In the genomic region with DNA sequence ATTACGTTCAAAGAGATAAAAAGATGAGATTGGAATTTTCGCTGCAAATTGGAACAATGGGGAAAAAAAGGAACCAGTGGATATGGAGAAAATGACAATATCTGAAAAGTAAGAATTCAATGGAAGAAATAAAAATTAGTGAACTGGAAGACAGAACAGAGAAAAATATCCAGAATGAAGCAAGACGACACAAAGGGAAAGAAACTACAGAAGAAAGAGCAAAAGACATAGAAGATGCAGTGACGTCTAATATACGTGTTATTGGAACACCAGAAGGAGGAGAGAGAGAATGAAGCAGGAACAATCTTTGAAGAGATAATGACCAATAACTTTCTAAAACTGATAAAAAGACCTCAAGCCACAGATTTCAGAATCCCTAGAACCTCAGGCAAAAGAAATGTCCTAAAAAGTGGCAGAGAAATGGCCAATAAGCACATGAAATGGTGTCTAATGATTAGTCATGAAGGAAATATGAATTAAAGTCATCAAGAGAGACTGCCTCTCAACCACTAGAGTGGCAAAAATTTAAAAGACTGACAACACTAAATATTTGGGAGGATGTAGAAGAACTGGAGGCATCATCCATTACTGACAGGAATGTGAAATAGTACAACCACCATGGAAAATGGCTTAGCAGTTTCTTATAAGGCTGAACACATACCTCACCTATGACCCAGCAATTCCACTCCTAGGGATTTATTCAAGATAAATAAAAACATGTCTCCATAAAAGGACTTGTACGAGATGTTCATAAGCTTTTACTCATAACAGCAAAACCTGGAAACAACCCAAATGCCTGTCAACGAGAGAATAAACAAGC, we compare ENCODE assay signal across 13 cellular contexts. TPM values are rescaled to one million over a fixed set of nuclear protein-coding genes. Genes with fewer than 3 reads are reported as not detected.
A peak's percentile ranks its signal among the peaks of the same experiment; 100 is the strongest.
DNase-seq lines count a peak whose midpoint lies in the region; ATAC-seq and TF ChIP-seq lines count a peak whose summit lies in the region.
"Had no signal": no experiment of that assay in that cellular context is flagged by ENCODE, and none has a peak within 500 bp of the region (broad histone marks: within the 10 kb centered on the region; RNA-seq: fewer than 3 reads in every experiment).

No MANE protein-coding gene starts in this region.

- H3K27ac Mint-ChIP-seq in activated CD4-positive, alpha-beta memory T cell treated with anti-CD3 and anti-CD28 coated beads for 36 hours: no peak overlapping the region
- H3K27ac Mint-ChIP-seq in activated CD8-positive, alpha-beta memory T cell treated with anti-CD3 and anti-CD28 coated beads, Interleukin-2, amount 10 ng/mL, durations not matched to agents 7 days and 5 days: no peak overlapping the region

- H3K4me1 Mint-ChIP-seq in activated CD4-positive, alpha-beta memory T cell treated with anti-CD3 and anti-CD28 coated beads for 36 hours (ENCODE audit: low read depth): peaks cover 25% of the 10 kb centered on the region
- H3K4me1 Mint-ChIP-seq in activated CD8-positive, alpha-beta memory T cell treated with anti-CD3 and anti-CD28 coated beads, Interleukin-2, amount 10 ng/mL, durations not matched to agents 7 days and 5 days: peaks cover 33% of the 10 kb centered on the region

- no peak for TF ChIP-seq POLR2A in esophagus muscularis mucosa (IDR thresholded peaks at IDR 0.05; ENCODE audit: low read depth)

- H3K9me3 ChIP-seq in GM23248 (ENCODE audit: low read depth) (no peaks in the 10 kb centered on the region), esophagus muscularis mucosa (no peaks in the 10 kb centered on the region)

- no peak overlapping the region for H2AFZ ChIP-seq in GM23248

- no peaks in the 10 kb centered on the region for H3K27me3 Mint-ChIP-seq in activated CD4-positive, alpha-beta memory T cell treated with anti-CD3 and anti-CD28 coated beads for 36 hours
- H3K27me3 Mint-ChIP-seq in activated CD8-positive, alpha-beta memory T cell treated with anti-CD3 and anti-CD28 coated beads, Interleukin-2, amount 10 ng/mL, durations not matched to agents 7 days and 5 days: peaks cover 16% of the 10 kb centered on the region
- H3K27me3 Mint-ChIP-seq: activated naive CD8-positive, alpha-beta T cell treated with anti-CD3 and anti-CD28 coated beads, Interleukin-2, amount 10 ng/mL, durations not matched to agents 7 days and 5 days had no signal

- TF ChIP-seq CTCF in esophagus muscularis mucosa (IDR thresholded peaks at IDR 0.05): no peak
- no peak for TF ChIP-seq CTCF in retinal pigment epithelial cell (conservative IDR thresholded peaks at IDR 0.05; ENCODE audit: low read depth, low read length)
- TF ChIP-seq CTCF in GM10266 (IDR thresholded peaks at IDR 0.05; ENCODE audit: control insufficient read depth, insufficient read depth, low read depth, missing control alignments): no peak

- H3K79me2 ChIP-seq in GM23248 (ENCODE audit: insufficient read depth): no peaks in the 10 kb centered on the region

- H3K4me3 ChIP-seq in GM23248 (no peak overlapping the region), esophagus muscularis mucosa (no peak overlapping the region), retinal pigment epithelial cell (ENCODE audit: low read length) (no peak overlapping the region)
- H3K4me3 ChIP-seq: tibial nerve had no signal

- no peaks in the 10 kb centered on the region for H3K36me3 Mint-ChIP-seq in activated CD4-positive, alpha-beta memory T cell treated with anti-CD3 and anti-CD28 coated beads for 36 hours
- no peaks in the 10 kb centered on the region for H3K36me3 Mint-ChIP-seq in activated CD8-positive, alpha-beta memory T cell treated with anti-CD3 and anti-CD28 coated beads, Interleukin-2, amount 10 ng/mL, durations not matched to agents 7 days and 5 days

- H3K4me1 ChIP-seq in GM23248 (ENCODE audit: insufficient read depth) (peaks cover 20% of the 10 kb centered on the region), esophagus muscularis mucosa (peaks cover 5 to 10% (median 6%) of the 10 kb centered on the region in 4 donors)

- in situ Hi-C loops in GM23248 (cut with MboI): no loop called here

- WGBS in GM23248 (ENCODE audit: low coverage in 1 of 2, low lambda C conversion rate in 2 of 2, missing lambda C conversion rate in 2 of 2), 2 experiments: 66 to 67% methylated on average over 7 of the region's 7 CpGs
- WGBS in esophagus muscularis mucosa: 83% methylated on average over 7 of the region's 7 CpGs

- no peak overlapping the region for H3K4me3 Mint-ChIP-seq in activated CD4-positive, alpha-beta memory T cell treated with anti-CD3 and anti-CD28 coated beads for 36 hours
- no peak overlapping the region for H3K4me3 Mint-ChIP-seq in activated CD8-positive, alpha-beta memory T cell treated with anti-CD3 and anti-CD28 coated beads, Interleukin-2, amount 10 ng/mL, durations not matched to agents 7 days and 5 days
- H3K4me3 Mint-ChIP-seq: activated naive CD8-positive, alpha-beta T cell treated with anti-CD3 and anti-CD28 coated beads, Interleukin-2, amount 10 ng/mL, durations not matched to agents 7 days and 5 days had no signal

- CTCF ChIA-PET in activated CD4-positive, alpha-beta memory T cell treated with anti-CD3 and anti-CD28 coated beads for 36 hours (lab: Charles Lee): interaction anchor here (1.7 kb wide), 1 partner anchor 79 kb away, joined by 4 read pairs; no protein-coding TSS in a partner anchor
- CTCF ChIA-PET in activated CD8-positive, alpha-beta memory T cell treated with anti-CD3 and anti-CD28 coated beads, Interleukin-2, amount 10 ng/mL, durations not matched to agents 7 days and 5 days (lab: Charles Lee): interaction anchor here (2.1 kb wide), 1 partner anchor 11 kb away, joined by 8 read pairs; no protein-coding TSS in a partner anchor

- H3K4me2 ChIP-seq in GM23248 (ENCODE audit: unreplicated experiment): peak overlapping the region; percentile 18

- peaks cover 40% of the 10 kb centered on the region for H3F3A ChIP-seq in GM23248 (ENCODE audit: insufficient read depth)

- H3K36me3 ChIP-seq in GM23248 (ENCODE audit: low read depth): no peaks in the 10 kb centered on the region
- no peaks in the 10 kb centered on the region for H3K36me3 ChIP-seq in esophagus muscularis mucosa
- H3K36me3 ChIP-seq: tibial nerve had no signal

- H3K9me3 Mint-ChIP-seq in activated CD4-positive, alpha-beta memory T cell treated with anti-CD3 and anti-CD28 coated beads for 36 hours: peaks cover 5% of the 10 kb centered on the region
- no peaks in the 10 kb centered on the region for H3K9me3 Mint-ChIP-seq in activated CD8-positive, alpha-beta memory T cell treated with anti-CD3 and anti-CD28 coated beads, Interleukin-2, amount 10 ng/mL, durations not matched to agents 7 days and 5 days (ENCODE audit: low read depth)
- H3K9me3 Mint-ChIP-seq: activated naive CD8-positive, alpha-beta T cell treated with anti-CD3 and anti-CD28 coated beads, Interleukin-2, amount 10 ng/mL, durations not matched to agents 7 days and 5 days had no signal

- TF ChIP-seq EP300 in esophagus muscularis mucosa (IDR thresholded peaks at IDR 0.05): peak; percentile 15

- no peak overlapping the region for H3K9ac ChIP-seq in GM23248

- POLR2A ChIA-PET in activated CD4-positive, alpha-beta memory T cell treated with anti-CD3 and anti-CD28 coated beads for 36 hours (lab: Charles Lee): interaction anchor here (0.6 kb wide), 1 partner anchor 9 kb away, joined by 3 read pairs; no protein-coding TSS in a partner anchor

- H3K27ac ChIP-seq in GM23248: peak overlapping the region; percentile 55
- H3K27ac ChIP-seq in esophagus muscularis mucosa (replicated peaks in 1 of 4): peak overlapping the region in 3 of 4 donors; percentile 5 to 59 (median 13)

- no peak for ATAC-seq in activated CD8-positive, alpha-beta memory T cell treated with anti-CD3 and anti-CD28 coated beads, Interleukin-2, amount 10 ng/mL, durations not matched to agents 7 days and 5 days

- no peaks in the 10 kb centered on the region for H4K20me1 ChIP-seq in GM23248 (ENCODE audit: insufficient read depth)

- intact Hi-C loops in esophagus muscularis mucosa (cut with DNase I): no loop called here
- intact Hi-C loops in activated CD4-positive, alpha-beta memory T cell treated with anti-CD3 and anti-CD28 coated beads for 36 hours (cut with micrococcal nuclease): no loop called here

- H3K27me3 ChIP-seq in GM23248 (replicated peaks; ENCODE audit: insufficient read depth): no peaks in the 10 kb centered on the region
- no peaks in the 10 kb centered on the region for H3K27me3 ChIP-seq in esophagus muscularis mucosa
- H3K27me3 ChIP-seq: tibial nerve had no signal

- no peaks in the 10 kb centered on the region for H3K9me2 ChIP-seq in GM23248 (ENCODE audit: insufficient read depth)

- peak; percentile 82 for DNase-seq in GM23248
- peak; percentile 85 for DNase-seq in RPMI7951 (ENCODE audit: low read depth)
- DNase-seq in esophagus muscularis mucosa (ENCODE audit: extremely low spot score): no peak
- peak; percentile 99 for DNase-seq in retinal pigment epithelial cell (ENCODE audit: low read depth)
- no peak for DNase-seq in activated CD4-positive, alpha-beta memory T cell treated with anti-CD3 and anti-CD28 coated beads for 36 hours
- no peak for DNase-seq in HuH-7 (ENCODE audit: low spot score)
- DNase-seq in GM10266 (ENCODE audit: extremely low spot score): no peak
- DNase-seq in activated CD8-positive, alpha-beta memory T cell treated with anti-CD3 and anti-CD28 coated beads, Interleukin-2, amount 10 ng/mL, durations not matched to agents 7 days and 5 days: no peak
- DNase-seq: activated CD4-positive, alpha-beta T cell treated with anti-CD3 and anti-CD28 coated beads, Interleukin-2, amount 50 U/mL, for 48 hours; activated naive CD8-positive, alpha-beta T cell treated with anti-CD3 and anti-CD28 coated beads, Interleukin-2, amount 10 ng/mL, durations not matched to agents 7 days and 5 days; DMS153; occipital lobe had no signal

RNA-seq across cellular contexts. Expression of a gene that starts 56.5 kb away (rescaled TPM):
- 89.7 TPM in 2 replicates for total RNA-seq in GM23248 (2014; rRNA removed; shearing (Covaris generic))
- 95.0 and 96.1 TPM in 2 replicates for polyA plus RNA-seq in GM23248 (2016; fragmentation: Nextera tagmentation; extraction: Ambion mirVana)
- total RNA-seq in RPMI7951 (2014; rRNA removed; shearing (Covaris generic)): 23.5 and 28.4 TPM in 2 replicates
- total RNA-seq in esophagus muscularis mucosa: 100 to 1,000 TPM in 1 of 4 donors, 10 to 100 TPM in 3; 56.5 to 793 (median 90.5) TPM
- 10 to 100 TPM; 34.5 to 38.1 TPM for total RNA-seq in activated CD4-positive, alpha-beta memory T cell treated with anti-CD3 and anti-CD28 coated beads for 36 hours
- total RNA-seq in activated CD8-positive, alpha-beta memory T cell treated with anti-CD3 and anti-CD28 coated beads, Interleukin-2, amount 10 ng/mL, durations not matched to agents 7 days and 5 days: 10 to 100 TPM; 63.4 to 79.4 TPM

Comparison
In these comparisons a context has a peak if more than half of its experiments do, and no peak if none do; other contexts are left out.
1. DNase-seq: peak in GM23248 (single experiment), RPMI7951 (single experiment) and retinal pigment epithelial cell (single experiment); none in esophagus muscularis mucosa (single experiment), activated CD4-positive, alpha-beta memory T cell treated with anti-CD3 and anti-CD28 coated beads for 36 hours (single experiment), HuH-7 (single experiment), GM10266 (single experiment) and activated CD8-positive, alpha-beta memory T cell treated with anti-CD3 and anti-CD28 coated beads, Interleukin-2, amount 10 ng/mL, durations not matched to agents 7 days and 5 days (single experiment).